In the genomic region with DNA sequence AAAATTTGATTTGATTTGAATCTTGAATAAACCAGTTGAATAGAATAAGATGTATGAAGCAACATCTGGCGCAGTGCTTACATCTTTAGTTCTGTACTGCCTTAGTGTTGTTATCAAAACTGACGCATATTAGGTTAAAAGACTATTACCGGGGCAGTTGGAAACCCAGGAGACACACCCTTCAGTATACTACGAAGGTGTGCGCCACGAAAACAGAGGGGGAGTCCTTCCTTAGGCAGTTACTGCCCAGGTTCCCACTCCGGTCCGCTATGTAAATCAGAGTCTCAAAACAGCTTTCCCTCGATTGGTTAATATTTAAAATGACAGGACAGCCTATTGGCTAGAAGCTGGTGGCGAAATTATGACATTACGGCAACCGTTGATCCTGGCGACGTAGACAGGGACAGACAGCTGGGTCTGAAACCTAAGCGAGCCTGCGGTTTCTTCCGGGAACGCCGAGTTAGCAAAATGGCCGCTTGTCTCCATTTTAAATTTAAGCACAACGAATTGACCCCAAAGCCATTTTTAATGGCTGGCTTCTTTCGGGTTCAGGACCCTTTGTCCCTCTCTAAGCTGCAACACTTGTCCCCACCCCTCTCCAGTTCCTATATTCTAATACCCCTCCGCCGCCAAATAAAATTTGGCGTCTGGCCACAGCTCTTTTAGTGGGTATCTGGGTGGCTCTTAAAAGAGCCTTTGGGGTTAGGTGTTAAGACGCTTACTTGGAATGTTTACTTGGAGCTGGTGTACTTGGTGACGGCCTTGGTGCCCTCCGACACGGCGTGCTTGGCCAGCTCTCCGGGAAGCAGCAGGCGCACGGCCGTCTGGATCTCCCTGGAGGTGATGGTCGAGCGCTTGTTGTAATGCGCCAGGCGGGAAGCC, we compare ENCODE assay signal across 1 cellular context.
TF ChIP-seq lines count a peak whose summit lies in the region.

No MANE protein-coding gene starts in this region.

TF ChIP-seq in K562, 482 proteins besides CTCF, POLR2A, EP300 and RAD21 (continued from another document and continues in another):
- TF ChIP-seq SMAD1 (IDR thresholded peaks at IDR 0.05; ENCODE audit: low read depth, low read length, partially characterized antibody) (peak; percentile 91), BRCA1 (IDR thresholded peaks at IDR 0.05) (no peak), BRCA1 (CRISPR knock-in tag; IDR thresholded peaks at IDR 0.05) (0 out of 2 replicates have a peak, but pooled peaks have one; percentile 86), NR2F6 (CRISPR knock-in tag; IDR thresholded peaks at IDR 0.05) (no peak), PHF20 (IDR thresholded peaks at IDR 0.05; ENCODE audit: partially characterized antibody) (peak; percentile 95), POLR2H (tag; IDR thresholded peaks at IDR 0.05; ENCODE audit: low read depth) (peak; percentile 84), FOXA3 (CRISPR knock-in tag; conservative IDR thresholded peaks at IDR 0.05 in 1 of 2, IDR thresholded peaks at IDR 0.05 in 1 of 2) (peak in 1 of 2 experiments; percentile 59; a peak in 1 of 4 replicates), MCM7 (IDR thresholded peaks at IDR 0.05) (peak in 1 of 2 experiments; percentile 17; a peak in 1 of 4 replicates), MAFF (IDR thresholded peaks at IDR 0.05; ENCODE audit: low read length) (peak; percentile 65), EGR1 (conservative IDR thresholded peaks at IDR 0.05) (peak; percentile 23; the same call in 1 of the 2 replicates), TRIM24 (IDR thresholded peaks at IDR 0.05) (no peak), MAZ (CRISPR knock-in tag; conservative IDR thresholded peaks at IDR 0.05 in 1 of 2, IDR thresholded peaks at IDR 0.05 in 1 of 2) (peak in 1 of 2 experiments; percentile 48; a peak in 2 of 4 replicates), ZNF695 (CRISPR knock-in tag; IDR thresholded peaks at IDR 0.05) (no peak), LCOR (CRISPR knock-in tag; IDR thresholded peaks at IDR 0.05) (no peak; the same call in none of the 2 replicates), PYGO2 (tag; IDR thresholded peaks at IDR 0.05) (no peak), U2AF2 (optimal IDR thresholded peaks at IDR 0.05; ENCODE audit: low read depth, low read length) (no peak), ZNF140 (CRISPR knock-in tag; IDR thresholded peaks at IDR 0.05) (no peak), PTTG1 (tag; IDR thresholded peaks at IDR 0.05; ENCODE audit: low read depth) (peak; percentile 24; the same call in 1 of the 2 replicates), TAF7 (tag; IDR thresholded peaks at IDR 0.05) (no peak), XRCC3 (IDR thresholded peaks at IDR 0.05) (no peak), MCM2 (IDR thresholded peaks at IDR 0.05; ENCODE audit: low read depth) (no peak), ZNF232 (CRISPR knock-in tag; IDR thresholded peaks at IDR 0.05) (peak; percentile 75; the same call in 1 of the 2 replicates), PHB (CRISPR knock-in tag; IDR thresholded peaks at IDR 0.05) (peak; percentile 86), ZNF165 (CRISPR knock-in tag; IDR thresholded peaks at IDR 0.05; ENCODE audit: borderline replicate concordance) (no peak), MYC (IDR thresholded peaks at IDR 0.05; ENCODE audit: low read depth, low read length) (peak; percentile 59; the same call in 1 of the 2 replicates), MYC (CRISPR knock-in tag; IDR thresholded peaks at IDR 0.05; ENCODE audit: borderline replicate concordance, low read depth) (0 out of 2 replicates have a peak, but pooled peaks have one; percentile 51), BCOR (IDR thresholded peaks at IDR 0.05) (no peak; the same call in 1 of the 2 replicates), CHD1 (IDR thresholded peaks at IDR 0.05; ENCODE audit: low read length) (peak; percentile 100), SMARCA4 (IDR thresholded peaks at IDR 0.05) (no peak), ZNF282 (CRISPR knock-in tag; IDR thresholded peaks at IDR 0.05) (no peak), ZNF133 (CRISPR knock-in tag; IDR thresholded peaks at IDR 0.05) (no peak), NCOA4 (IDR thresholded peaks at IDR 0.05; ENCODE audit: partially characterized antibody) (no peak), MYNN (IDR thresholded peaks at IDR 0.05) (peak; percentile 72), MYNN (CRISPR knock-in tag; IDR thresholded peaks at IDR 0.05) (no peak), CBX2 (IDR thresholded peaks at IDR 0.05; ENCODE audit: insufficient read depth, low read length, poor library complexity, severe bottlenecking) (no peak)
- TF ChIP-seq, protein P1, sequence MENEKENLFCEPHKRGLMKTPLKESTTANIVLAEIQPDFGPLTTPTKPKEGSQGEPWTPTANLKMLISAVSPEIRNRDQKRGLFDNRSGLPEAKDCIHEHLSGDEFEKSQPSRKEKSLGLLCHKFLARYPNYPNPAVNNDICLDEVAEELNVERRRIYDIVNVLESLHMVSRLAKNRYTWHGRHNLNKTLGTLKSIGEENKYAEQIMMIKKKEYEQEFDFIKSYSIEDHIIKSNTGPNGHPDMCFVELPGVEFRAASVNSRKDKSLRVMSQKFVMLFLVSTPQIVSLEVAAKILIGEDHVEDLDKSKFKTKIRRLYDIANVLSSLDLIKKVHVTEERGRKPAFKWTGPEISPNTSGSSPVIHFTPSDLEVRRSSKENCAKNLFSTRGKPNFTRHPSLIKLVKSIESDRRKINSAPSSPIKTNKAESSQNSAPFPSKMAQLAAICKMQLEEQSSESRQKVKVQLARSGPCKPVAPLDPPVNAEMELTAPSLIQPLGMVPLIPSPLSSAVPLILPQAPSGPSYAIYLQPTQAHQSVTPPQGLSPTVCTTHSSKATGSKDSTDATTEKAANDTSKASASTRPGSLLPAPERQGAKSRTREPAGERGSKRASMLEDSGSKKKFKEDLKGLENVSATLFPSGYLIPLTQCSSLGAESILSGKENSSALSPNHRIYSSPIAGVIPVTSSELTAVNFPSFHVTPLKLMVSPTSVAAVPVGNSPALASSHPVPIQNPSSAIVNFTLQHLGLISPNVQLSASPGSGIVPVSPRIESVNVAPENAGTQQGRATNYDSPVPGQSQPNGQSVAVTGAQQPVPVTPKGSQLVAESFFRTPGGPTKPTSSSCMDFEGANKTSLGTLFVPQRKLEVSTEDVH (IDR thresholded peaks at IDR 0.05; ENCODE audit: low read depth, partially characterized antibody) = peak; percentile 84
- TF ChIP-seq, protein P2, sequence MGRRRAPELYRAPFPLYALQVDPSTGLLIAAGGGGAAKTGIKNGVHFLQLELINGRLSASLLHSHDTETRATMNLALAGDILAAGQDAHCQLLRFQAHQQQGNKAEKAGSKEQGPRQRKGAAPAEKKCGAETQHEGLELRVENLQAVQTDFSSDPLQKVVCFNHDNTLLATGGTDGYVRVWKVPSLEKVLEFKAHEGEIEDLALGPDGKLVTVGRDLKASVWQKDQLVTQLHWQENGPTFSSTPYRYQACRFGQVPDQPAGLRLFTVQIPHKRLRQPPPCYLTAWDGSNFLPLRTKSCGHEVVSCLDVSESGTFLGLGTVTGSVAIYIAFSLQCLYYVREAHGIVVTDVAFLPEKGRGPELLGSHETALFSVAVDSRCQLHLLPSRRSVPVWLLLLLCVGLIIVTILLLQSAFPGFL (CRISPR knock-in tag; IDR thresholded peaks at IDR 0.05) = peak; percentile 99
- TF ChIP-seq, protein P3, sequence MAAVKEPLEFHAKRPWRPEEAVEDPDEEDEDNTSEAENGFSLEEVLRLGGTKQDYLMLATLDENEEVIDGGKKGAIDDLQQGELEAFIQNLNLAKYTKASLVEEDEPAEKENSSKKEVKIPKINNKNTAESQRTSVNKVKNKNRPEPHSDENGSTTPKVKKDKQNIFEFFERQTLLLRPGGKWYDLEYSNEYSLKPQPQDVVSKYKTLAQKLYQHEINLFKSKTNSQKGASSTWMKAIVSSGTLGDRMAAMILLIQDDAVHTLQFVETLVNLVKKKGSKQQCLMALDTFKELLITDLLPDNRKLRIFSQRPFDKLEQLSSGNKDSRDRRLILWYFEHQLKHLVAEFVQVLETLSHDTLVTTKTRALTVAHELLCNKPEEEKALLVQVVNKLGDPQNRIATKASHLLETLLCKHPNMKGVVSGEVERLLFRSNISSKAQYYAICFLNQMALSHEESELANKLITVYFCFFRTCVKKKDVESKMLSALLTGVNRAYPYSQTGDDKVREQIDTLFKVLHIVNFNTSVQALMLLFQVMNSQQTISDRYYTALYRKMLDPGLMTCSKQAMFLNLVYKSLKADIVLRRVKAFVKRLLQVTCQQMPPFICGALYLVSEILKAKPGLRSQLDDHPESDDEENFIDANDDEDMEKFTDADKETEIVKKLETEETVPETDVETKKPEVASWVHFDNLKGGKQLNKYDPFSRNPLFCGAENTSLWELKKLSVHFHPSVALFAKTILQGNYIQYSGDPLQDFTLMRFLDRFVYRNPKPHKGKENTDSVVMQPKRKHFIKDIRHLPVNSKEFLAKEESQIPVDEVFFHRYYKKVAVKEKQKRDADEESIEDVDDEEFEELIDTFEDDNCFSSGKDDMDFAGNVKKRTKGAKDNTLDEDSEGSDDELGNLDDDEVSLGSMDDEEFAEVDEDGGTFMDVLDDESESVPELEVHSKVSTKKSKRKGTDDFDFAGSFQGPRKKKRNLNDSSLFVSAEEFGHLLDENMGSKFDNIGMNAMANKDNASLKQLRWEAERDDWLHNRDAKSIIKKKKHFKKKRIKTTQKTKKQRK (IDR thresholded peaks at IDR 0.05; ENCODE audit: borderline replicate concordance, low read depth, low read length) = no peak
- TF ChIP-seq, protein P4, sequence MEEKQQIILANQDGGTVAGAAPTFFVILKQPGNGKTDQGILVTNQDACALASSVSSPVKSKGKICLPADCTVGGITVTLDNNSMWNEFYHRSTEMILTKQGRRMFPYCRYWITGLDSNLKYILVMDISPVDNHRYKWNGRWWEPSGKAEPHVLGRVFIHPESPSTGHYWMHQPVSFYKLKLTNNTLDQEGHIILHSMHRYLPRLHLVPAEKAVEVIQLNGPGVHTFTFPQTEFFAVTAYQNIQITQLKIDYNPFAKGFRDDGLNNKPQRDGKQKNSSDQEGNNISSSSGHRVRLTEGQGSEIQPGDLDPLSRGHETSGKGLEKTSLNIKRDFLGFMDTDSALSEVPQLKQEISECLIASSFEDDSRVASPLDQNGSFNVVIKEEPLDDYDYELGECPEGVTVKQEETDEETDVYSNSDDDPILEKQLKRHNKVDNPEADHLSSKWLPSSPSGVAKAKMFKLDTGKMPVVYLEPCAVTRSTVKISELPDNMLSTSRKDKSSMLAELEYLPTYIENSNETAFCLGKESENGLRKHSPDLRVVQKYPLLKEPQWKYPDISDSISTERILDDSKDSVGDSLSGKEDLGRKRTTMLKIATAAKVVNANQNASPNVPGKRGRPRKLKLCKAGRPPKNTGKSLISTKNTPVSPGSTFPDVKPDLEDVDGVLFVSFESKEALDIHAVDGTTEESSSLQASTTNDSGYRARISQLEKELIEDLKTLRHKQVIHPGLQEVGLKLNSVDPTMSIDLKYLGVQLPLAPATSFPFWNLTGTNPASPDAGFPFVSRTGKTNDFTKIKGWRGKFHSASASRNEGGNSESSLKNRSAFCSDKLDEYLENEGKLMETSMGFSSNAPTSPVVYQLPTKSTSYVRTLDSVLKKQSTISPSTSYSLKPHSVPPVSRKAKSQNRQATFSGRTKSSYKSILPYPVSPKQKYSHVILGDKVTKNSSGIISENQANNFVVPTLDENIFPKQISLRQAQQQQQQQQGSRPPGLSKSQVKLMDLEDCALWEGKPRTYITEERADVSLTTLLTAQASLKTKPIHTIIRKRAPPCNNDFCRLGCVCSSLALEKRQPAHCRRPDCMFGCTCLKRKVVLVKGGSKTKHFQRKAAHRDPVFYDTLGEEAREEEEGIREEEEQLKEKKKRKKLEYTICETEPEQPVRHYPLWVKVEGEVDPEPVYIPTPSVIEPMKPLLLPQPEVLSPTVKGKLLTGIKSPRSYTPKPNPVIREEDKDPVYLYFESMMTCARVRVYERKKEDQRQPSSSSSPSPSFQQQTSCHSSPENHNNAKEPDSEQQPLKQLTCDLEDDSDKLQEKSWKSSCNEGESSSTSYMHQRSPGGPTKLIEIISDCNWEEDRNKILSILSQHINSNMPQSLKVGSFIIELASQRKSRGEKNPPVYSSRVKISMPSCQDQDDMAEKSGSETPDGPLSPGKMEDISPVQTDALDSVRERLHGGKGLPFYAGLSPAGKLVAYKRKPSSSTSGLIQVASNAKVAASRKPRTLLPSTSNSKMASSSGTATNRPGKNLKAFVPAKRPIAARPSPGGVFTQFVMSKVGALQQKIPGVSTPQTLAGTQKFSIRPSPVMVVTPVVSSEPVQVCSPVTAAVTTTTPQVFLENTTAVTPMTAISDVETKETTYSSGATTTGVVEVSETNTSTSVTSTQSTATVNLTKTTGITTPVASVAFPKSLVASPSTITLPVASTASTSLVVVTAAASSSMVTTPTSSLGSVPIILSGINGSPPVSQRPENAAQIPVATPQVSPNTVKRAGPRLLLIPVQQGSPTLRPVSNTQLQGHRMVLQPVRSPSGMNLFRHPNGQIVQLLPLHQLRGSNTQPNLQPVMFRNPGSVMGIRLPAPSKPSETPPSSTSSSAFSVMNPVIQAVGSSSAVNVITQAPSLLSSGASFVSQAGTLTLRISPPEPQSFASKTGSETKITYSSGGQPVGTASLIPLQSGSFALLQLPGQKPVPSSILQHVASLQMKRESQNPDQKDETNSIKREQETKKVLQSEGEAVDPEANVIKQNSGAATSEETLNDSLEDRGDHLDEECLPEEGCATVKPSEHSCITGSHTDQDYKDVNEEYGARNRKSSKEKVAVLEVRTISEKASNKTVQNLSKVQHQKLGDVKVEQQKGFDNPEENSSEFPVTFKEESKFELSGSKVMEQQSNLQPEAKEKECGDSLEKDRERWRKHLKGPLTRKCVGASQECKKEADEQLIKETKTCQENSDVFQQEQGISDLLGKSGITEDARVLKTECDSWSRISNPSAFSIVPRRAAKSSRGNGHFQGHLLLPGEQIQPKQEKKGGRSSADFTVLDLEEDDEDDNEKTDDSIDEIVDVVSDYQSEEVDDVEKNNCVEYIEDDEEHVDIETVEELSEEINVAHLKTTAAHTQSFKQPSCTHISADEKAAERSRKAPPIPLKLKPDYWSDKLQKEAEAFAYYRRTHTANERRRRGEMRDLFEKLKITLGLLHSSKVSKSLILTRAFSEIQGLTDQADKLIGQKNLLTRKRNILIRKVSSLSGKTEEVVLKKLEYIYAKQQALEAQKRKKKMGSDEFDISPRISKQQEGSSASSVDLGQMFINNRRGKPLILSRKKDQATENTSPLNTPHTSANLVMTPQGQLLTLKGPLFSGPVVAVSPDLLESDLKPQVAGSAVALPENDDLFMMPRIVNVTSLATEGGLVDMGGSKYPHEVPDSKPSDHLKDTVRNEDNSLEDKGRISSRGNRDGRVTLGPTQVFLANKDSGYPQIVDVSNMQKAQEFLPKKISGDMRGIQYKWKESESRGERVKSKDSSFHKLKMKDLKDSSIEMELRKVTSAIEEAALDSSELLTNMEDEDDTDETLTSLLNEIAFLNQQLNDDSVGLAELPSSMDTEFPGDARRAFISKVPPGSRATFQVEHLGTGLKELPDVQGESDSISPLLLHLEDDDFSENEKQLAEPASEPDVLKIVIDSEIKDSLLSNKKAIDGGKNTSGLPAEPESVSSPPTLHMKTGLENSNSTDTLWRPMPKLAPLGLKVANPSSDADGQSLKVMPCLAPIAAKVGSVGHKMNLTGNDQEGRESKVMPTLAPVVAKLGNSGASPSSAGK (IDR thresholded peaks at IDR 0.05) = no peak
